ENCODE assay signal across 8 cellular contexts in the genomic region with DNA sequence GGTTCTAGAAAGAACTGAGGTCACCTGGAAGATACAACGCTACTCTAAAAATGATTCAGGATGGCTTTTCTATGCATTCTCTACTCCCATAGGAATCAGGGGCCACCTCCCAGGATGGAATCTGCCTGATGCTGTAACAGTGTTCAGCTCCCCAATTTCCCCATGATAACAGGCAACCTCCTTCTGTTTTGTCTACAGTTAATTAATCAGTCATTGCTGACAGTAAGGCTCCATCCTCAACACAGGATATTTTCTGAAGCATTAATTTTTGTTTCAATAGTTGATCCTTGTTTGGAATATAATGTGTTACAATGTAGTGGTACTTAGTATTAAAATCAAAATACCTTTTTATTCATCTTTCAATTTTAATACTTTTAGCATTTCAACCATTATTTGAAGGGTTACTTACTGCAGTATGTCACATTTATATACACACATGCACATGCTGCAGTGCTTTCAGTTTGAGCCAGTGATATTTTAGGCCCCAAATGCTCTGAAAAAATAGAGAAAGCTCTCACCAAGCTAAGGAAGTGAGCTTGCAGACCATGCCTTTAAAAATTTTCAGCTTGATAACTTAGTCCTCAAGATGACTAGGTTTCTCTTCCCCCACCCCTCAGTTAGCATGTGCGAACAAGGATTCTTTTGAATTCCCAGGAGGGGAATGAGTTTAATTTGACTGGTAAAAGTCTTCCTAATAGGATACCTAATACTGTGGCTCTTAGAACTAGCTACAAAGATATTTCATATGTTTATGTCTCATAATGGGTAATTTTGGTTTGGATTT. TPM values are rescaled to one million over a fixed set of nuclear protein-coding genes. Genes with fewer than 3 reads are reported as not detected.
DNase-seq lines count a peak whose midpoint lies in the region; ATAC-seq and TF ChIP-seq lines count a peak whose summit lies in the region.

No MANE protein-coding gene starts in this region.

- H3K9me3 Mint-ChIP-seq in CD14-positive monocyte: peaks cover 0 to 10% (median 0%) of the 10 kb centered on the region in 7 donors

- H3K9me2 ChIP-seq in hepatocyte (replicated peaks; ENCODE audit: insufficient read depth): no peaks in the 10 kb centered on the region

- intact Hi-C loops in CD14-positive monocyte (cut with micrococcal nuclease) (loop anchor here (10.0 kb wide), 3 partner anchors 210 to 310 kb away; partner anchors contain the start of gene HBP1 (in 1 of the 2)), sciatic nerve (cut with DNase I) (no loop called here)

- TF ChIP-seq CTCF in CD14-positive monocyte (IDR thresholded peaks at IDR 0.05) (no peak), hepatocyte (IDR thresholded peaks at IDR 0.05; ENCODE audit: poor library complexity) (no peak)

- no peaks in the 10 kb centered on the region for H3K36me3 ChIP-seq in hepatocyte (replicated peaks; ENCODE audit: insufficient read depth, low read depth)

- peaks cover 4% of the 10 kb centered on the region for H3K4me1 ChIP-seq in hepatocyte (ENCODE audit: insufficient read depth)

- H4K20me1 ChIP-seq in hepatocyte (ENCODE audit: insufficient read depth, poor library complexity, severe bottlenecking): no peaks in the 10 kb centered on the region

- ATAC-seq in GM19324 (IDR thresholded peaks at IDR 0.05; ENCODE audit: low FRiP score, unreplicated experiment) (peak; percentile 42), HG03378 (IDR thresholded peaks at IDR 0.05; ENCODE audit: unreplicated experiment) (peak; percentile 25), sciatic nerve (no peak)

- H3K27me3 ChIP-seq in hepatocyte: no peaks in the 10 kb centered on the region

- H3K79me2 ChIP-seq in hepatocyte: no peaks in the 10 kb centered on the region

- H3K27ac ChIP-seq in caudate nucleus (ENCODE audit: low read depth, low read length) (peak overlapping the region; percentile 36), hepatocyte (no peak overlapping the region)

- peaks cover 25 to 27% of the 10 kb centered on the region in 2 donors for H3K36me3 Mint-ChIP-seq in CD14-positive monocyte

- peak overlapping the region; percentile 85 to 96 for H3K4me3 Mint-ChIP-seq in CD14-positive monocyte

- WGBS in hepatocyte (ENCODE audit: low lambda C conversion rate, missing lambda C conversion rate): 81% methylated on average over 2 of the region's 2 CpGs

- no peaks in the 10 kb centered on the region for H3K27me3 Mint-ChIP-seq in CD14-positive monocyte (ENCODE audit: low read depth in 3 of 3)

- no peaks in the 10 kb centered on the region for H3K9me3 ChIP-seq in hepatocyte (ENCODE audit: low read depth)

- peaks cover 72% of the 10 kb centered on the region for H3K4me1 Mint-ChIP-seq in CD14-positive monocyte

- no peak for DNase-seq in CD14-positive monocyte (ENCODE audit: low spot score)
- no peak for DNase-seq in caudate nucleus (lab: John Stamatoyannopoulos, UW)
- no peak for DNase-seq in stimulated activated CD4-positive, alpha-beta T cell treated with anti-CD3 and anti-CD28 coated beads, Interleukin-12 subunit alpha, Interleukin-12 subunit beta, amount 100 ng/mL, for 4 hours
- no peak for DNase-seq in dedifferentiated amniotic fluid mesenchymal stem cell (ENCODE audit: extremely low spot score)
- DNase-seq in sciatic nerve (ENCODE audit: low spot score): no peak
- no peak for DNase-seq in hepatocyte (ENCODE audit: low spot score)

- H2AFZ ChIP-seq in hepatocyte: no peak overlapping the region

- H3K4me3 ChIP-seq in hepatocyte: no peak overlapping the region

- no peak overlapping the region for H3K4me2 ChIP-seq in hepatocyte

- H3K27ac Mint-ChIP-seq in CD14-positive monocyte: peak overlapping the region; percentile 91 to 97 (median 94)

RNA-seq across cellular contexts. Expression of gene PIK3CG, which starts 0.6 kb away (rescaled TPM):
- polyA plus RNA-seq in CD14-positive monocyte (10 to 100 TPM; 20.7 to 31.2 TPM), hepatocyte (0.25 and 0.56 TPM in 2 replicates)
- total RNA-seq in sciatic nerve (6.6 TPM), hepatocyte (0.03 and 0.04 TPM in 2 replicates)
